18 cellular contexts compared by ENCODE assay signal in the genomic region with DNA sequence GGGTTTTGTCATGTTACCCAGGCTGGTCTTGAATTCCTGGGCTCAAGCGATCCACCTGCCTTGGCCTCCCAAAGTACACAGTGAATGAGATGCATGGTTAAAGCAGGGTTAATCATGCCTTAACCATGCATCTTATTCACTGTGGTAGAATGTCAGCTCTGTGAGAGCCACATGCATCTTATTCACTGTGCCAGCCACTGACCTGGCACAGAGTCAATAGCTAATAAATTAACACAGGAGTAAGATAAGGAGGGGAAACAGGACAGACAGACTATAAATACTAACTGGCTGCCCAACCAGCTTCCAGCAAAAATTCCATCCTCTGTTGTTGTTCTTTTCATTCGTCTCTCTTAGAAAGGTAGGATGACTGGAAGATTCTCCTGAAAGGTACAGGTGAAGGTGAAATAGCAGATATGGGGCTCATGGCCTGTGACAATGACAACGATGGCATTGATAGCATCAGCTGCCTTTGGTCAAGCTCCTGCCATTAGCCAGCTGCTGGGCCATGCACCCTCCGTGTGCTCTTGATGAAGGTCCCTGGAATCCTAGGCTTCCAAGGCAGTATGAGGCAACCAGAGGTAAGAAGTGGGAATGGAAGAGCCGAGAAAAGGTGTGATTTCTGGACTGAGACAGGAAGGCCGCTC.
"Had no signal": no experiment of that assay in that cellular context is flagged by ENCODE, and none has a peak within 500 bp of the region (broad histone marks: within the 10 kb centered on the region; RNA-seq: fewer than 3 reads in every experiment).

No MANE protein-coding gene starts in this region.

- DNase-seq: activated CD4-positive, alpha-beta T cell treated with anti-CD3 and anti-CD28 coated beads for 1 hour; activated CD4-positive, alpha-beta T cell treated with anti-CD3 and anti-CD28 coated beads, Interleukin-2, amount 50 U/mL, for 1 hour; activated CD8-positive, alpha-beta T cell treated with anti-CD3 and anti-CD28 coated beads, Interleukin-2, amount 10 ng/mL, durations not matched to agents 7 days and 5 days; colonic mucosa; heart right ventricle; kidney; ovary; stimulated activated CD4-positive, alpha-beta T cell treated with anti-CD3 and anti-CD28 coated beads, Interleukin-4, amount 100 ng/mL, for 1 hour; stimulated activated naive CD4-positive, alpha-beta T cell; T-cell; upper lobe of left lung had no signal

- H3K4me1 ChIP-seq: breast epithelium, colonic mucosa had no signal

- H3K9me3 ChIP-seq: colonic mucosa, neutrophil, ovary had no signal

- H3K27me3 ChIP-seq: breast epithelium, colonic mucosa, gastroesophageal sphincter, heart right ventricle, ovary, upper lobe of left lung had no signal

- H3K27ac ChIP-seq: breast epithelium, colonic mucosa, gastroesophageal sphincter, heart right ventricle, neutrophil, ovary, SK-N-MC, upper lobe of left lung had no signal

- H3K36me3 ChIP-seq: breast epithelium, colonic mucosa, gastroesophageal sphincter, heart right ventricle, neutrophil, ovary, upper lobe of left lung had no signal

- H3K4me3 ChIP-seq: breast epithelium, colonic mucosa, gastroesophageal sphincter, heart right ventricle, ovary, SK-N-MC, upper lobe of left lung had no signal

- ATAC-seq: activated CD8-positive, alpha-beta T cell treated with anti-CD3 and anti-CD28 coated beads, Interleukin-2, amount 10 ng/mL, durations not matched to agents 7 days and 5 days; activated naive CD4-positive, alpha-beta T cell treated with anti-CD3 and anti-CD28 coated beads, Interleukin-2, amount 50 U/mL, for 72 hours; gastroesophageal sphincter; natural killer cell treated with Interleukin-12 subunit alpha and Interleukin-12 subunit beta and Interleukin-15 and Interleukin-18, amount 100 ng/mL, for 72 hours; sciatic nerve; T-cell had no signal
